9 cellular contexts compared by ENCODE assay signal in genomic region chr3:171348121-171348520, GRCh38.
A peak's percentile ranks its signal among the peaks of the same experiment; 100 is the strongest.
DNase-seq lines count a peak whose midpoint lies in the region; ATAC-seq lines count a peak whose summit lies in the region.
"Had no signal": no experiment of that assay in that cellular context is flagged by ENCODE, and none has a peak within 500 bp of the region (broad histone marks: within the 10 kb centered on the region; RNA-seq: fewer than 3 reads in every experiment).

No MANE protein-coding gene starts in this region.

- H3K36me3 Mint-ChIP-seq in activated naive CD8-positive, alpha-beta T cell treated with anti-CD3 and anti-CD28 coated beads for 36 hours, result peaks cover 28% of the 10 kb centered on the region
- peaks cover 10 to 15% (median 10%) of the 10 kb centered on the region in 3 donors for H3K36me3 Mint-ChIP-seq in CD8-positive, alpha-beta memory T cell

- H3K27me3 ChIP-seq in CD8-positive, alpha-beta memory T cell (ENCODE audit: insufficient read depth, low read length, poor library complexity, severe bottlenecking), result no peaks in the 10 kb centered on the region

- H3K4me3 ChIP-seq in CD8-positive, alpha-beta memory T cell (ENCODE audit: low read length), result no peak overlapping the region

- H3K36me3 ChIP-seq in CD8-positive, alpha-beta memory T cell (ENCODE audit: insufficient read depth, low read length), result no peaks in the 10 kb centered on the region

- CTCF ChIA-PET in CD8-positive, alpha-beta memory T cell (lab: Charles Lee), result interaction anchor here (0.5 kb wide), 1 partner anchor 797 kb away, joined by 3 read pairs; no protein-coding TSS in a partner anchor

- H3K27ac ChIP-seq in angular gyrus (ENCODE audit: low read depth, low read length), result peak overlapping the region; percentile 10
- H3K27ac ChIP-seq in CD8-positive, alpha-beta memory T cell (ENCODE audit: low read depth, low read length), result no peak overlapping the region

- ATAC-seq in GM19035 (IDR thresholded peaks at IDR 0.05; ENCODE audit: unreplicated experiment) (peak; percentile 10), HG02973 (IDR thresholded peaks at IDR 0.05; ENCODE audit: unreplicated experiment) (peak; percentile 15), sciatic nerve (peak; percentile 44)

- H3K9me3 ChIP-seq in CD8-positive, alpha-beta memory T cell (ENCODE audit: low read length), result no peaks in the 10 kb centered on the region

- peaks cover 9% of the 10 kb centered on the region for H3K9me3 Mint-ChIP-seq in activated naive CD8-positive, alpha-beta T cell treated with anti-CD3 and anti-CD28 coated beads for 36 hours
- H3K9me3 Mint-ChIP-seq in CD8-positive, alpha-beta memory T cell, result peaks cover 0 to 2% (median 0%) of the 10 kb centered on the region in 5 donors

- peaks cover 23% of the 10 kb centered on the region for H3K4me1 ChIP-seq in CD8-positive, alpha-beta memory T cell (ENCODE audit: insufficient read depth, low read length)

- DNase-seq in sciatic nerve (ENCODE audit: low spot score) (no peak), NCI-H748 treated with DMSO at 0.1 percent for 48 hours (lab: John Stamatoyannopoulos, UW) (no peak)
- no peak for DNase-seq in activated naive CD8-positive, alpha-beta T cell treated with anti-CD3 and anti-CD28 coated beads for 36 hours
- DNase-seq in CD8-positive, alpha-beta memory T cell, result no peak
- DNase-seq: kidney glomerular epithelial cell, SW 1271 had no signal

- H3K4me1 Mint-ChIP-seq in activated naive CD8-positive, alpha-beta T cell treated with anti-CD3 and anti-CD28 coated beads for 36 hours, result peaks cover 38% of the 10 kb centered on the region
- peaks cover 66 to 92% (median 88%) of the 10 kb centered on the region in 3 donors for H3K4me1 Mint-ChIP-seq in CD8-positive, alpha-beta memory T cell

- no peak overlapping the region for H3K4me3 Mint-ChIP-seq in activated naive CD8-positive, alpha-beta T cell treated with anti-CD3 and anti-CD28 coated beads for 36 hours
- H3K4me3 Mint-ChIP-seq in CD8-positive, alpha-beta memory T cell, result no peak overlapping the region

- POLR2A ChIA-PET in CD8-positive, alpha-beta memory T cell (lab: Charles Lee), result no interaction called here

- H3K27ac Mint-ChIP-seq in activated naive CD8-positive, alpha-beta T cell treated with anti-CD3 and anti-CD28 coated beads for 36 hours, result no peak overlapping the region
- no peak overlapping the region for H3K27ac Mint-ChIP-seq in CD8-positive, alpha-beta memory T cell

- intact Hi-C loops in sciatic nerve (cut with DNase I), result no loop called here

- no peaks in the 10 kb centered on the region for H3K27me3 Mint-ChIP-seq in activated naive CD8-positive, alpha-beta T cell treated with anti-CD3 and anti-CD28 coated beads for 36 hours
- peaks cover 0 to 1% of the 10 kb centered on the region in 2 donors for H3K27me3 Mint-ChIP-seq in CD8-positive, alpha-beta memory T cell
